In the genomic region with DNA sequence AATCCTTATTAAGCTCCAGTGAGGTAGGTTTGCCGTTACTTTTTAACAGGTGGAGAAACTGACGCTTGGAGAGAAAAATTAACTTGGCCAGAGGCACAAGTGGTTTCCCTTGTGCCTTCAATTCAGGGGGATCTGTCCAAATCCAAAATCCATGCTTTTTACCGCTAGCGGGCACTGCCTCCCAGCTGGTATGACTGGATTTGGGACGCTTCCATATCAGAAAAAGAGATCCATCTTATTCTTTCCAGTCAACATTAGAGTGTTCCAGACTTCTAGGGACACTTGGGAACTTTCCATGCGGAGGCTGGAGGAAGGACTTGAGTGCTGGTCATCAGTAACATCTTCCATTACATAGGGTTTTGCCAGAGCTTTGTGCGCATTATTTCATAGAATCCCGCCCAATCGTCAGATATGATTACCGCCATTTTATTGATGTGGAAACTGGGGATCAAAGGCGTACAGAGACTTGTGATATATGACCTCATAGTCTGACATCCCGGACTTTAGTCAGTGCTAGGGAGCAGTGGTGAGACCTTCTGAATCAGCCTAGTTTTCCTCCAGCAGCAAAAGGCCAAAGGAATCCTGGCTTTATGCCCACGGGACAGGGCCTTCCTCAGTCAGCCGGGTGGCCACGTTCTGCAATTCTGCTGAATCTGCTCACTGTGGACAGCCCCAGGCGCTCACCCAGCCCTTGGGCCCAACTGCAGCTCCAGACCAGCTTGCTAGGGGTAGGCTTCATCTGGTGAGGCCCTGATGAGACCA, we compare ENCODE assay signal across 6 cellular contexts. TPM values are rescaled to one million over a fixed set of nuclear protein-coding genes. Genes with fewer than 3 reads are reported as not detected.
DNase-seq lines count a peak whose midpoint lies in the region; ATAC-seq and TF ChIP-seq lines count a peak whose summit lies in the region.

No MANE protein-coding gene starts in this region.

- ATAC-seq in Right ventricle myocardium inferior (peak; percentile 8), thoracic aorta (ENCODE audit: insufficient number of reproducible peaks, low FRiP score, low read depth) (peak; percentile 30), HG03565 (IDR thresholded peaks at IDR 0.05; ENCODE audit: unreplicated experiment) (no peak)

- H3K27ac ChIP-seq in thoracic aorta, result peak overlapping the region; percentile 52 to 81

- DNase-seq in Right ventricle myocardium inferior (ENCODE audit: missing footprints) (peak; percentile 73), cardiac septum (ENCODE audit: low spot score) (no peak), glomerular visceral epithelial cell (ENCODE audit: extremely low spot score) (peak; percentile 78), thoracic aorta (ENCODE audit: low spot score) (peak; percentile 45), GM10266 (ENCODE audit: extremely low spot score) (no peak)

- H3K27me3 ChIP-seq in thoracic aorta (replicated peaks; ENCODE audit: insufficient read depth), result no peaks in the 10 kb centered on the region

- H3K9me3 ChIP-seq in thoracic aorta, result no peaks in the 10 kb centered on the region

- H3K4me3 ChIP-seq in thoracic aorta, result no peak overlapping the region

- peaks cover 12 to 25% of the 10 kb centered on the region in 2 donors for H3K4me1 ChIP-seq in thoracic aorta (ENCODE audit: control insufficient read depth in 1 of 2, low read depth in 2 of 2)

- no peak for TF ChIP-seq CTCF in thoracic aorta (IDR thresholded peaks at IDR 0.05)
- no peak for TF ChIP-seq CTCF in GM10266 (IDR thresholded peaks at IDR 0.05; ENCODE audit: control insufficient read depth, insufficient read depth, low read depth, missing control alignments)

- intact Hi-C loops in Right ventricle myocardium inferior (cut with DNase I) (loop anchor here (1.0 to 10.0 kb wide), 5 partner anchors 22 to 681 kb away; partner anchors contain the start of gene NDFIP1), cardiac septum (cut with DNase I) (loop anchor here (2.0 to 10.0 kb wide), 4 partner anchors 48 to 531 kb away; partner anchors contain the start of gene NDFIP1)

- H3K36me3 ChIP-seq in thoracic aorta, result no peaks in the 10 kb centered on the region

RNA-seq across cellular contexts. Expression of gene GNPDA1, which starts 1.1 kb away (rescaled TPM):
- total RNA-seq in Right ventricle myocardium inferior, result 25.2 TPM
- 17.3 TPM for total RNA-seq in cardiac septum
- 10 to 100 TPM; 15.8 to 26.5 TPM for total RNA-seq in thoracic aorta

RNA-seq across cellular contexts. Expression of gene RNF14, which starts 45.0 kb away (rescaled TPM):
- total RNA-seq in Right ventricle myocardium inferior, result 98.0 TPM
- total RNA-seq in cardiac septum, result 104 TPM
- 10 to 100 TPM; 63.4 to 93.3 TPM for total RNA-seq in thoracic aorta

RNA-seq across cellular contexts. Expression of gene PCDH12, which starts 55.9 kb away (rescaled TPM):
- total RNA-seq in Right ventricle myocardium inferior (10.4 TPM), cardiac septum (4.9 TPM), thoracic aorta (1 to 10 TPM; 5.1 to 5.2 TPM)

Comparison
In these comparisons a context has a peak if more than half of its experiments do, and no peak if none do; other contexts are left out.
1. DNase-seq: peak in Right ventricle myocardium inferior (single experiment), glomerular visceral epithelial cell (single experiment) and thoracic aorta (single experiment); none in cardiac septum (single experiment) and GM10266 (single experiment).